In the genomic region with DNA sequence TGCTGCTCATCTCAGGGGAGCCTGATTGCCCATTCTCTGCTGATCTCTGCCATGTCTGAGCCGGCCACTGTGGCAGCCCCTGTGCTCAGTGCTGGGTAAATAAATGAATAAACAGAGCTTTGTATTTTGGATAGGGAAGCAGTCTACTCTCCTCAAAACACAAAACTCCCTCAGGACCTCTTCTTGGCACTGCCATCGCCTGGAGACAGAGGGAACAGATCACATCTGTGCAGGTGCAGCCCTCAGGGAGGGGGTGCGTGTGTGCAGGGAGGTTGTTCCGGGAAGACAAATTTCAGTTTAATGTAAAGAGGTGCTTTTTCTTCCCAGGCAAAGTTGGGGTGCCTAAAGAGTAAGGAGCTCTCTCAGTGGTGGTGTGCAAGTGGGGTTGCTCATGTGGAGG, we compare ENCODE assay signal across 12 cellular contexts. TPM values are rescaled to one million over a fixed set of nuclear protein-coding genes. Genes with fewer than 3 reads are reported as not detected.
A peak's percentile ranks its signal among the peaks of the same experiment; 100 is the strongest.
DNase-seq lines count a peak whose midpoint lies in the region; TF ChIP-seq lines count a peak whose summit lies in the region.
"Had no signal": no experiment of that assay in that cellular context is flagged by ENCODE, and none has a peak within 500 bp of the region (broad histone marks: within the 10 kb centered on the region; RNA-seq: fewer than 3 reads in every experiment).

No MANE protein-coding gene starts in this region.

- H3K4me1 Mint-ChIP-seq in nephron progenitor cell = peaks cover 37% of the 10 kb centered on the region

- H3K4me1 ChIP-seq in breast epithelium = peaks cover 0 to 8% of the 10 kb centered on the region in 2 donors

- intact Hi-C loops in breast epithelium (cut with DNase I; ENCODE audit: low total_unique reads) = loop anchor here (5.0 kb wide), 1 partner anchor 302 kb away; the partner anchor contains the start of gene PTP4A2

- H3K27ac ChIP-seq in breast epithelium = peak overlapping the region; percentile 89 to 96

- DNase-seq in DMS53 (lab: John Stamatoyannopoulos, UW) (peak; percentile 66), NCI-H1092 treated with DMSO at 0.1 percent for 48 hours (lab: John Stamatoyannopoulos, UW) (peak; percentile 66), breast epithelium (ENCODE audit: low spot score in 2 of 2) (no peak), nephron progenitor cell (peak; percentile 21), NCI-H82 (lab: John Stamatoyannopoulos, UW) (no peak), NCI-H226 (no peak), SIG-M5 (lab: John Stamatoyannopoulos, UW) (no peak), foreskin melanocyte (no peak)
- DNase-seq: HFFc6, MM.1S had no signal

- peaks cover 6% of the 10 kb centered on the region for H3K36me3 Mint-ChIP-seq in nephron progenitor cell (ENCODE audit: low read depth)

- no peaks in the 10 kb centered on the region for H3K36me3 ChIP-seq in breast epithelium

- peak overlapping the region in 2 of 3 donors; percentile 69 to 73 for H3K4me3 ChIP-seq in breast epithelium

- TF ChIP-seq CTCF in breast epithelium (IDR thresholded peaks at IDR 0.05) (no peak), nephron progenitor cell (IDR thresholded peaks at IDR 0.05) (no peak)

- H3K27ac Mint-ChIP-seq in nephron progenitor cell = peak overlapping the region; percentile 75

- no peak for TF ChIP-seq POLR2A in breast epithelium (IDR thresholded peaks at IDR 0.05)

- H3K4me3 Mint-ChIP-seq in nephron progenitor cell = peak overlapping the region; percentile 87

- H3K9me3 ChIP-seq in breast epithelium = no peaks in the 10 kb centered on the region

- no peaks in the 10 kb centered on the region for H3K9me3 Mint-ChIP-seq in nephron progenitor cell
- H3K9me3 Mint-ChIP-seq: HFFc6 had no signal

- H3K27me3 ChIP-seq in breast epithelium = no peaks in the 10 kb centered on the region

- peaks cover 3% of the 10 kb centered on the region for H3K27me3 Mint-ChIP-seq in nephron progenitor cell (ENCODE audit: low read depth, poor library complexity)

RNA-seq across cellular contexts. Expression of gene FAM167B, which starts 7.7 kb away (rescaled TPM):
- 1 to 10 TPM in 2 of 3 donors, under 1 TPM in 1; 0.64 to 6.9 (median 1.2) TPM for total RNA-seq in breast epithelium

RNA-seq across cellular contexts. Expression of gene LCK, which starts 11.7 kb away (rescaled TPM):
- 1 to 10 TPM; 2.4 to 4.1 (median 2.9) TPM for total RNA-seq in breast epithelium
- total RNA-seq: HFFc6 had no signal

RNA-seq across cellular contexts. Expression of gene EIF3I, which starts 17.1 kb away (rescaled TPM):
- total RNA-seq in breast epithelium = 100 to 1,000 TPM; 177 to 222 (median 190) TPM

RNA-seq across cellular contexts. Expression of gene TMEM234, which starts 17.2 kb away (rescaled TPM):
- total RNA-seq in breast epithelium = 10 to 100 TPM in 2 of 3 donors, 1 to 10 TPM in 1; 5.8 to 20.6 (median 13.4) TPM

RNA-seq across cellular contexts. Expression of gene DCDC2B, which starts 30.4 kb away (rescaled TPM):
- under 1 TPM in 1 of 3 donors, not detected in 2; 0.33 TPM for total RNA-seq in breast epithelium
- total RNA-seq: dermis microvascular lymphatic vessel endothelial cell, HFFc6, liver had no signal

Comparison
In these comparisons a context has a peak if more than half of its experiments do, and no peak if none do; other contexts are left out.
1. DNase-seq: peak in DMS53 (single experiment), NCI-H1092 treated with DMSO at 0.1 percent for 48 hours (single experiment) and nephron progenitor cell (single experiment); none in breast epithelium (0 of 2), NCI-H82 (single experiment), NCI-H226 (single experiment), SIG-M5 (single experiment) and foreskin melanocyte (single experiment).